In genomic region chr12:121789800-121790748, GRCh38 we compare ENCODE assay signal across 2 cellular contexts.
TF ChIP-seq lines count a peak whose summit lies in the region.

No MANE protein-coding gene starts in this region.

TF ChIP-seq in A549, 52 proteins besides CTCF, POLR2A, EP300 and RAD21:
- TF ChIP-seq ZSCAN20 (CRISPR knock-in tag; IDR thresholded peaks at IDR 0.05): no peak
- TF ChIP-seq FOSL2 (IDR thresholded peaks at IDR 0.05): no peak
- peak; percentile 30; the same call in 1 of the 2 replicates for TF ChIP-seq FOSL2 (CRISPR knock-in tag; IDR thresholded peaks at IDR 0.05)
- TF ChIP-seq E2F6 (IDR thresholded peaks at IDR 0.05; ENCODE audit: borderline replicate concordance, low read depth): no peak
TF ChIP-seq in A549: peak in this region for 1.

TF ChIP-seq in IMR-90, 13 proteins besides CTCF, POLR2A, EP300 and RAD21:
- TF ChIP-seq MAZ (IDR thresholded peaks at IDR 0.05; ENCODE audit: borderline replicate concordance, low read depth, low read length) (peak; percentile 25; the same call in 1 of the 2 replicates), BHLHE40 (IDR thresholded peaks at IDR 0.05; ENCODE audit: low read depth, low read length) (no peak), CEBPB (IDR thresholded peaks at IDR 0.05; ENCODE audit: low read depth, low read length) (no peak), FOS (IDR thresholded peaks at IDR 0.05; ENCODE audit: low read depth, low read length) (no peak)
TF ChIP-seq in IMR-90: peak in this region for 1.
